Comparison of ENCODE assay signal across 34 cellular contexts in genomic region chr5:179776413-179776938, GRCh38. TPM values are rescaled to one million over a fixed set of nuclear protein-coding genes. Genes with fewer than 3 reads are reported as not detected.
"Had no signal": no experiment of that assay in that cellular context is flagged by ENCODE, and none has a peak within 500 bp of the region (broad histone marks: within the 10 kb centered on the region; RNA-seq: fewer than 3 reads in every experiment).

No MANE protein-coding gene starts in this region.

- DNase-seq: activated B cell treated with CpG ODN at 0.5 μM for 24 hours; activated CD4-positive, alpha-beta T cell treated with anti-CD3 and anti-CD28 coated beads for 36 hours; activated CD8-positive, alpha-beta memory T cell treated with anti-CD3 and anti-CD28 coated beads, Interleukin-2, amount 10 ng/mL, durations not matched to agents 7 days and 5 days; activated CD8-positive, alpha-beta T cell treated with anti-CD3 and anti-CD28 coated beads, Interleukin-2, amount 10 ng/mL, durations not matched to agents 7 days and 5 days; activated naive CD8-positive, alpha-beta T cell treated with anti-CD3 and anti-CD28 coated beads, Interleukin-2, amount 50 U/mL, for 24 hours; activated T-cell treated with anti-CD3 and anti-CD28 coated beads, Interleukin-2, amount 50 U/mL, for 48 hours; amygdala; colonic mucosa; effector memory CD4-positive, alpha-beta T cell; islet precursor cell; left colon; lower lobe of right lung; mesendoderm; natural killer cell; ovary; retina; sigmoid colon; small intestine; stimulated activated CD4-positive, alpha-beta T cell treated with anti-CD3 and anti-CD28 coated beads, Interleukin-1b, Interleukin-23, amount 100 ng/mL, for 48 hours; stimulated activated CD4-positive, alpha-beta T cell treated with anti-CD3 and anti-CD28 coated beads, Interleukin-4, amount 100 ng/mL, for 4 hours; stimulated activated CD8-positive, alpha-beta memory T cell treated with anti-CD3 and anti-CD28 coated beads, Interleukin-4, amount 100 ng/mL, for 48 hours; stomach; T-helper 17 cell; T1000; thyroid gland had no signal

- ATAC-seq: activated CD4-positive, alpha-beta T cell treated with anti-CD3 and anti-CD28 coated beads for 36 hours; activated CD8-positive, alpha-beta memory T cell treated with anti-CD3 and anti-CD28 coated beads, Interleukin-2, amount 10 ng/mL, durations not matched to agents 7 days and 5 days; activated CD8-positive, alpha-beta T cell treated with anti-CD3 and anti-CD28 coated beads, Interleukin-2, amount 10 ng/mL, durations not matched to agents 7 days and 5 days; activated naive CD8-positive, alpha-beta T cell treated with anti-CD3 and anti-CD28 coated beads, Interleukin-2, amount 50 U/mL, for 24 hours; gastroesophageal sphincter; left colon; lower lobe of right lung; natural killer cell; stimulated activated memory B cell treated with anti-CD40 and anti-IgM and Interleukin-4, amounts not matched to agents 10 μg/mL and 1 μg/mL and 100 μg/mL, for 72 hours; T-helper 17 cell had no signal

- H3K4me1 Mint-ChIP-seq: activated B cell treated with CpG ODN at 0.5 μM for 24 hours; activated CD4-positive, alpha-beta T cell treated with anti-CD3 and anti-CD28 coated beads for 36 hours; activated CD8-positive, alpha-beta memory T cell treated with anti-CD3 and anti-CD28 coated beads, Interleukin-2, amount 10 ng/mL, durations not matched to agents 7 days and 5 days; activated naive CD4-positive, alpha-beta T cell treated with anti-CD3 and anti-CD28 coated beads, Interleukin-2, amount 50 U/mL, for 24 hours; activated naive CD8-positive, alpha-beta T cell treated with anti-CD3 and anti-CD28 coated beads, Interleukin-2, amount 50 U/mL, for 24 hours; neural progenitor cell; stimulated activated memory B cell treated with anti-CD40 and anti-IgM and Interleukin-4, amounts not matched to agents 10 μg/mL and 1 μg/mL and 100 μg/mL, for 72 hours had no signal

- H3K9ac ChIP-seq: neural progenitor cell had no signal

- H3K9me3 Mint-ChIP-seq: activated B cell treated with CpG ODN at 0.5 μM for 24 hours; activated naive CD4-positive, alpha-beta T cell treated with anti-CD3 and anti-CD28 coated beads, Interleukin-2, amount 50 U/mL, for 24 hours; activated naive CD8-positive, alpha-beta T cell treated with anti-CD3 and anti-CD28 coated beads, Interleukin-2, amount 50 U/mL, for 24 hours; activated T-helper 2 cell treated with anti-CD3 and anti-CD28 coated beads, Interferon-gamma antibody, Interleukin-2, Interleukin-4, amounts not matched to agents 10 μg/mL and 5 μg/mL and 100 μg/mL, durations not matched to agents 14 hours and 24 hours and 36 hours; natural killer cell; neural progenitor cell; stimulated activated memory B cell treated with anti-CD40 and anti-IgM and Interleukin-4, amounts not matched to agents 10 μg/mL and 1 μg/mL and 100 μg/mL, for 72 hours had no signal

- H3K36me3 ChIP-seq: neural progenitor cell, ovary had no signal

- H3K27me3 Mint-ChIP-seq: activated B cell treated with CpG ODN at 0.5 μM for 24 hours; activated CD4-positive, alpha-beta T cell treated with anti-CD3 and anti-CD28 coated beads for 36 hours; activated CD8-positive, alpha-beta memory T cell treated with anti-CD3 and anti-CD28 coated beads, Interleukin-2, amount 10 ng/mL, durations not matched to agents 7 days and 5 days; activated naive CD4-positive, alpha-beta T cell treated with anti-CD3 and anti-CD28 coated beads, Interleukin-2, amount 50 U/mL, for 24 hours; activated naive CD8-positive, alpha-beta T cell treated with anti-CD3 and anti-CD28 coated beads, Interleukin-2, amount 50 U/mL, for 24 hours; stimulated activated memory B cell treated with anti-CD40 and anti-IgM and Interleukin-4, amounts not matched to agents 10 μg/mL and 1 μg/mL and 100 μg/mL, for 72 hours; T-helper 17 cell had no signal

- H3K4me3 ChIP-seq: breast epithelium, colonic mucosa, dorsolateral prefrontal cortex, gastroesophageal sphincter, hepatocyte, lower lobe of right lung, neural progenitor cell, ovary, prostate gland, sigmoid colon, stomach, thyroid gland had no signal

- H3K36me3 Mint-ChIP-seq: natural killer cell had no signal

- H3K27ac Mint-ChIP-seq: activated B cell treated with CpG ODN at 0.5 μM for 24 hours; activated CD4-positive, alpha-beta T cell treated with anti-CD3 and anti-CD28 coated beads for 36 hours; activated CD8-positive, alpha-beta memory T cell treated with anti-CD3 and anti-CD28 coated beads, Interleukin-2, amount 10 ng/mL, durations not matched to agents 7 days and 5 days; activated CD8-positive, alpha-beta T cell treated with anti-CD3 and anti-CD28 coated beads, Interleukin-2, amount 10 ng/mL, durations not matched to agents 7 days and 5 days; activated naive CD4-positive, alpha-beta T cell treated with anti-CD3 and anti-CD28 coated beads, Interleukin-2, amount 50 U/mL, for 24 hours; activated naive CD8-positive, alpha-beta T cell treated with anti-CD3 and anti-CD28 coated beads, Interleukin-2, amount 50 U/mL, for 24 hours; activated T-helper 2 cell treated with anti-CD3 and anti-CD28 coated beads, Interferon-gamma antibody, Interleukin-2, Interleukin-4, amounts not matched to agents 10 μg/mL and 5 μg/mL and 100 μg/mL, durations not matched to agents 14 hours and 24 hours and 36 hours; natural killer cell; neural progenitor cell; stimulated activated memory B cell treated with anti-CD40 and anti-IgM and Interleukin-4, amounts not matched to agents 10 μg/mL and 1 μg/mL and 100 μg/mL, for 72 hours; T-helper 17 cell had no signal

- H3K27ac ChIP-seq: breast epithelium, colonic mucosa, gastroesophageal sphincter, hepatocyte, lower lobe of right lung, neural progenitor cell, ovary, prostate gland, sigmoid colon, stomach, thyroid gland had no signal

- H3K9me3 ChIP-seq: breast epithelium, colonic mucosa, gastroesophageal sphincter, lower lobe of right lung, ovary, prostate gland, sigmoid colon, stomach, thyroid gland had no signal

- H3K4me3 Mint-ChIP-seq: activated B cell treated with CpG ODN at 0.5 μM for 24 hours; activated CD4-positive, alpha-beta T cell treated with anti-CD3 and anti-CD28 coated beads for 36 hours; activated CD8-positive, alpha-beta memory T cell treated with anti-CD3 and anti-CD28 coated beads, Interleukin-2, amount 10 ng/mL, durations not matched to agents 7 days and 5 days; activated CD8-positive, alpha-beta T cell treated with anti-CD3 and anti-CD28 coated beads, Interleukin-2, amount 10 ng/mL, durations not matched to agents 7 days and 5 days; activated naive CD4-positive, alpha-beta T cell treated with anti-CD3 and anti-CD28 coated beads, Interleukin-2, amount 50 U/mL, for 24 hours; activated naive CD8-positive, alpha-beta T cell treated with anti-CD3 and anti-CD28 coated beads, Interleukin-2, amount 50 U/mL, for 24 hours; natural killer cell; neural progenitor cell; stimulated activated memory B cell treated with anti-CD40 and anti-IgM and Interleukin-4, amounts not matched to agents 10 μg/mL and 1 μg/mL and 100 μg/mL, for 72 hours; T-helper 17 cell had no signal

- H3K27me3 ChIP-seq: breast epithelium, colonic mucosa, dorsolateral prefrontal cortex, gastroesophageal sphincter, hepatocyte, neural progenitor cell, ovary, sigmoid colon, stomach, thyroid gland had no signal

- H3K4me1 ChIP-seq: breast epithelium, colonic mucosa, gastroesophageal sphincter, neural progenitor cell, thyroid gland had no signal

RNA-seq across cellular contexts. Expression of gene LTC4S, which starts 17.3 kb away (rescaled TPM):
- total RNA-seq: hepatocyte had no signal
